1 cellular context compared by ENCODE assay signal in genomic region chr16:68309798-68310197, GRCh38.
TF ChIP-seq lines count a peak whose summit lies in the region.

No MANE protein-coding gene starts in this region.

TF ChIP-seq in GM12878, 131 proteins besides CTCF, POLR2A, EP300 and RAD21:
- TF ChIP-seq PKNOX1 (IDR thresholded peaks at IDR 0.05) (peak; percentile 42), MTA2 (IDR thresholded peaks at IDR 0.05; ENCODE audit: low read depth) (no peak)
